ENCODE assay signal across 11 cellular contexts in genomic region chr7:74023037-74023436, GRCh38. TPM values are rescaled to one million over a fixed set of nuclear protein-coding genes. Genes with fewer than 3 reads are reported as not detected.
A peak's percentile ranks its signal among the peaks of the same experiment; 100 is the strongest.
DNase-seq lines count a peak whose midpoint lies in the region; ATAC-seq, FAIRE-seq and TF ChIP-seq lines count a peak whose summit lies in the region.
"Had no signal": no experiment of that assay in that cellular context is flagged by ENCODE, and none has a peak within 500 bp of the region (broad histone marks: within the 10 kb centered on the region; RNA-seq: fewer than 3 reads in every experiment).

No MANE protein-coding gene starts in this region.

- CTCF ChIA-PET in Calu3 (lab: Charles Lee): no interaction called here

- H3K36me3 ChIP-seq in prostate gland: no peaks in the 10 kb centered on the region

- peaks cover 7% of the 10 kb centered on the region for H3K4me1 Mint-ChIP-seq in Calu3 (ENCODE audit: low read depth, unreplicated experiment)

- DNase-seq in Calu3 (peak; percentile 48), RCC 7860 (ENCODE audit: low spot score) (peak; percentile 28), fibroblast of peridontal ligament (ENCODE audit: extremely low read depth) (peak; percentile 45), prostate gland (ENCODE audit: low spot score) (no peak), NOMO-1 treated with dmso at 0.1 percent for 144 hours (lab: John Stamatoyannopoulos, UW; ENCODE audit: unreplicated experiment) (no peak)
- DNase-seq in stimulated activated naive CD8-positive, alpha-beta T cell treated with anti-CD3 and anti-CD28 coated beads, Interleukin-15, Interleukin-2, amounts not matched to agents 100 U/mL and 50 U/mL, for 24 hours: no peak
- DNase-seq: activated gamma-delta T cell treated with Interleukin-2 at 50 U/mL for 16 hours had no signal

- ATAC-seq in stimulated activated naive CD8-positive, alpha-beta T cell treated with anti-CD3 and anti-CD28 coated beads, Interleukin-15, Interleukin-2, amounts not matched to agents 100 U/mL and 50 U/mL, for 24 hours: no peak
- ATAC-seq in GM21723 (IDR thresholded peaks at IDR 0.05; ENCODE audit: unreplicated experiment): no peak
- no peak for ATAC-seq in HG03354 (IDR thresholded peaks at IDR 0.05; ENCODE audit: poor library complexity, severe bottlenecking, unreplicated experiment)
- ATAC-seq: GM12878 had no signal

- peaks cover 7% of the 10 kb centered on the region for H3K4me1 ChIP-seq in prostate gland (replicated peaks)

- peaks cover 47% of the 10 kb centered on the region for H3K27me3 Mint-ChIP-seq in Calu3 (ENCODE audit: unreplicated experiment)

- H3K27ac ChIP-seq in prostate gland: peak overlapping the region; percentile 42 to 50

- no peak for TF ChIP-seq CTCF in Calu3 (IDR thresholded peaks at IDR 0.05; ENCODE audit: unreplicated experiment)
- TF ChIP-seq CTCF in prostate gland (IDR thresholded peaks at IDR 0.05): no peak

- TF ChIP-seq POLR2A in prostate gland (IDR thresholded peaks at IDR 0.05): no peak

- H3K4me3 ChIP-seq in prostate gland: no peak overlapping the region
- H3K4me3 ChIP-seq: GM12878 had no signal

- H3K4me3 Mint-ChIP-seq in Calu3 (ENCODE audit: low read depth, unreplicated experiment): no peak overlapping the region

- peaks cover 5% of the 10 kb centered on the region for H3K36me3 Mint-ChIP-seq in Calu3 (ENCODE audit: insufficient read depth, unreplicated experiment)

- intact Hi-C loops in Calu3 (cut with micrococcal nuclease; ENCODE audit: unreplicated experiment) (no loop called here), prostate gland (cut with DNase I) (no loop called here)

- H3K9me3 Mint-ChIP-seq in Calu3 (ENCODE audit: low read depth, unreplicated experiment): no peaks in the 10 kb centered on the region

- no peaks in the 10 kb centered on the region for H3K27me3 ChIP-seq in prostate gland (replicated peaks; ENCODE audit: insufficient read depth)

- FAIRE-seq in RCC 7860 (lab: Jason Lieb, UNC): no peak
- FAIRE-seq: GM12878, islet of Langerhans had no signal

- BruUV-seq in Calu3 (replicated peaks; lab: Mats Ljungman, UMichigan): no TSS peak

- no peaks in the 10 kb centered on the region for H3K9me3 ChIP-seq in prostate gland

- WGBS in prostate gland: 7% methylated on average over 13 of the region's 13 CpGs

- H3K27ac Mint-ChIP-seq in Calu3 (ENCODE audit: unreplicated experiment): no peak overlapping the region

RNA-seq across cellular contexts. Expression of gene ELN, which starts 4.9 kb away (rescaled TPM):
- total RNA-seq in Calu3 (2022) (0.39 and 0.42 TPM in 2 replicates), prostate gland (10 to 100 TPM; 34.7 to 93.4 TPM)

Comparison
In these comparisons a context has a peak if more than half of its experiments do, and no peak if none do; other contexts are left out.
1. DNase-seq: peak in Calu3 (single experiment), RCC 7860 (single experiment) and fibroblast of peridontal ligament (single experiment); none in prostate gland (single experiment), stimulated activated naive CD8-positive, alpha-beta T cell treated with anti-CD3 and anti-CD28 coated beads, Interleukin-15, Interleukin-2, amounts not matched to agents 100 U/mL and 50 U/mL, for 24 hours (single experiment) and NOMO-1 treated with dmso at 0.1 percent for 144 hours (single experiment).
2. RNA of gene ELN, which starts 4.9 kb away (total RNA-seq): 34.7 to 93.4 TPM in prostate gland; 0.39 to 0.42 TPM in Calu3; every median in the first group is over 10 times any median in the second.